8 cellular contexts compared by ENCODE assay signal in the genomic region with DNA sequence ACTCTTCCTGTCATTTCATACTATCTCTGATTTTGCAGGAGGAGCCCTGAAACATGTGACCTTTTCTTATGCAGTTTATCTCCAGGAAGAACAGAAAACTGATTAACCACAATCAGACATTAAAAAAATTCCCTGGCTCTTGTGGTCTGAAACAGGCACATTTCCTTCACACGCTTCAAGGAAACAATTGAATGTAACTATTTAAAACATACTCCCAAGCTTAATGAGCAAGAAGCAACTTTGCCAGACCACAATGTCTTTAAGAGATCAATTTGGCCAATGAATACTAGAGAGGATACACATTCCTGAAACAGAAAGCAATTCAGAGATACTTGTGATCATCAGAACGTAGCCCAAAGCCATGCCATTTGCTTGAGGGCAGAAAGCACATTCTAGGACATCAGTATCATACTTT.
DNase-seq lines count a peak whose midpoint lies in the region; ATAC-seq and TF ChIP-seq lines count a peak whose summit lies in the region.

No MANE protein-coding gene starts in this region.

- H3K36me3 Mint-ChIP-seq in WTC11 = no peaks in the 10 kb centered on the region; the same call in 1 of the 2 replicates

- H3K27me3 Mint-ChIP-seq in WTC11 (ENCODE audit: low read depth) = no peaks in the 10 kb centered on the region

- intact Hi-C loops in right lobe of liver (cut with DNase I) = no loop called here

- TF ChIP-seq POLR2A in right lobe of liver (IDR thresholded peaks at IDR 0.05) = no peak

- H3K27ac ChIP-seq in right lobe of liver = peak overlapping the region in 1 of 3 donors; percentile 7

- peak; percentile 38 for ATAC-seq in GM21723 (IDR thresholded peaks at IDR 0.05; ENCODE audit: unreplicated experiment)
- ATAC-seq in WTC11 = no peak; the same call in 1 of the 2 replicates
- peak; percentile 23 to 56 (median 32) for ATAC-seq in right lobe of liver

- WGBS in right lobe of liver (ENCODE audit: insufficient coverage, low coverage, low lambda C conversion rate, missing lambda C conversion rate) = 32% methylated on average over 2 of the region's 2 CpGs

- CTCF ChIA-PET in WTC11 (lab: Charles Lee) = interaction anchor here (0.6 kb wide), 1 partner anchor 1771 kb away, joined by 3 read pairs; no protein-coding TSS in a partner anchor

- DNase-seq in DMS79 (lab: John Stamatoyannopoulos, UW) (peak; percentile 44), WTC11 (ENCODE audit: low spot score) (no peak), right lobe of liver (no peak), NCI-H510A (lab: John Stamatoyannopoulos, UW) (no peak), AML-193 (lab: John Stamatoyannopoulos, UW) (no peak), NCI-H2029 (lab: John Stamatoyannopoulos, UW) (no peak)
- DNase-seq in stimulated activated CD4-positive, alpha-beta T cell treated with anti-CD3 and anti-CD28 coated beads, Interleukin-2, amount 100 ng/mL, for 48 hours = no peak

- H3K4me3 Mint-ChIP-seq in WTC11 = no peak overlapping the region

- TF ChIP-seq CTCF in WTC11 (IDR thresholded peaks at IDR 0.05) = no peak
- TF ChIP-seq CTCF in right lobe of liver (IDR thresholded peaks at IDR 0.05) = no peak

- H3K9me3 ChIP-seq in right lobe of liver = no peaks in the 10 kb centered on the region

- no peaks in the 10 kb centered on the region for H3K36me3 ChIP-seq in right lobe of liver

- peak overlapping the region; percentile 54 for H3K27ac Mint-ChIP-seq in WTC11

- no peaks in the 10 kb centered on the region for H3K9me3 Mint-ChIP-seq in WTC11

- H3K27me3 ChIP-seq in right lobe of liver = no peaks in the 10 kb centered on the region

- no peak overlapping the region for H3K4me3 ChIP-seq in right lobe of liver

- peaks cover 0 to 6% (median 0%) of the 10 kb centered on the region in 4 donors for H3K4me1 ChIP-seq in right lobe of liver

- POLR2A ChIA-PET in WTC11 (lab: Charles Lee) = no interaction called here

- peaks cover 69% of the 10 kb centered on the region for H3K4me1 Mint-ChIP-seq in WTC11

TF ChIP-seq in WTC11, 78 proteins besides CTCF, POLR2A, EP300 and RAD21:
- TF ChIP-seq FOXJ3 (CRISPR knock-in tag; IDR thresholded peaks at IDR 0.05; ENCODE audit: borderline replicate concordance) = no peak
- TF ChIP-seq SOX15 (CRISPR knock-in tag; IDR thresholded peaks at IDR 0.05) = no peak
- no peak for TF ChIP-seq ZNF121 (CRISPR knock-in tag; IDR thresholded peaks at IDR 0.05)
- TF ChIP-seq, protein P1, sequence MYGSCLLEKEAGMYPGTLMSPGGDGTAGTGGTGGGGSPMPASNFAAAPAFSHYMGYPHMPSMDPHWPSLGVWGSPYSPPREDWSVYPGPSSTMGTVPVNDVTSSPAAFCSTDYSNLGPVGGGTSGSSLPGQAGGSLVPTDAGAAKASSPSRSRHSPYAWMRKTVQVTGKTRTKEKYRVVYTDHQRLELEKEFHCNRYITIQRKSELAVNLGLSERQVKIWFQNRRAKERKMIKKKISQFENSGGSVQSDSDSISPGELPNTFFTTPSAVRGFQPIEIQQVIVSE (CRISPR knock-in tag; IDR thresholded peaks at IDR 0.05; ENCODE audit: borderline replicate concordance) = no peak
- TF ChIP-seq ZNF416 (CRISPR knock-in tag; IDR thresholded peaks at IDR 0.05) = no peak
- no peak for TF ChIP-seq ELF4 (CRISPR knock-in tag; IDR thresholded peaks at IDR 0.05; ENCODE audit: low read depth)
- TF ChIP-seq, protein P2, sequence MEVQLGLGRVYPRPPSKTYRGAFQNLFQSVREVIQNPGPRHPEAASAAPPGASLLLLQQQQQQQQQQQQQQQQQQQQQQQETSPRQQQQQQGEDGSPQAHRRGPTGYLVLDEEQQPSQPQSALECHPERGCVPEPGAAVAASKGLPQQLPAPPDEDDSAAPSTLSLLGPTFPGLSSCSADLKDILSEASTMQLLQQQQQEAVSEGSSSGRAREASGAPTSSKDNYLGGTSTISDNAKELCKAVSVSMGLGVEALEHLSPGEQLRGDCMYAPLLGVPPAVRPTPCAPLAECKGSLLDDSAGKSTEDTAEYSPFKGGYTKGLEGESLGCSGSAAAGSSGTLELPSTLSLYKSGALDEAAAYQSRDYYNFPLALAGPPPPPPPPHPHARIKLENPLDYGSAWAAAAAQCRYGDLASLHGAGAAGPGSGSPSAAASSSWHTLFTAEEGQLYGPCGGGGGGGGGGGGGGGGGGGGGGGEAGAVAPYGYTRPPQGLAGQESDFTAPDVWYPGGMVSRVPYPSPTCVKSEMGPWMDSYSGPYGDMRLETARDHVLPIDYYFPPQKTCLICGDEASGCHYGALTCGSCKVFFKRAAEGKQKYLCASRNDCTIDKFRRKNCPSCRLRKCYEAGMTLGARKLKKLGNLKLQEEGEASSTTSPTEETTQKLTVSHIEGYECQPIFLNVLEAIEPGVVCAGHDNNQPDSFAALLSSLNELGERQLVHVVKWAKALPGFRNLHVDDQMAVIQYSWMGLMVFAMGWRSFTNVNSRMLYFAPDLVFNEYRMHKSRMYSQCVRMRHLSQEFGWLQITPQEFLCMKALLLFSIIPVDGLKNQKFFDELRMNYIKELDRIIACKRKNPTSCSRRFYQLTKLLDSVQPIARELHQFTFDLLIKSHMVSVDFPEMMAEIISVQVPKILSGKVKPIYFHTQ (CRISPR knock-in tag; IDR thresholded peaks at IDR 0.05) = no peak
- TF ChIP-seq ESRRA (CRISPR knock-in tag; IDR thresholded peaks at IDR 0.05; ENCODE audit: borderline replicate concordance) = no peak
- TF ChIP-seq, protein P3, sequence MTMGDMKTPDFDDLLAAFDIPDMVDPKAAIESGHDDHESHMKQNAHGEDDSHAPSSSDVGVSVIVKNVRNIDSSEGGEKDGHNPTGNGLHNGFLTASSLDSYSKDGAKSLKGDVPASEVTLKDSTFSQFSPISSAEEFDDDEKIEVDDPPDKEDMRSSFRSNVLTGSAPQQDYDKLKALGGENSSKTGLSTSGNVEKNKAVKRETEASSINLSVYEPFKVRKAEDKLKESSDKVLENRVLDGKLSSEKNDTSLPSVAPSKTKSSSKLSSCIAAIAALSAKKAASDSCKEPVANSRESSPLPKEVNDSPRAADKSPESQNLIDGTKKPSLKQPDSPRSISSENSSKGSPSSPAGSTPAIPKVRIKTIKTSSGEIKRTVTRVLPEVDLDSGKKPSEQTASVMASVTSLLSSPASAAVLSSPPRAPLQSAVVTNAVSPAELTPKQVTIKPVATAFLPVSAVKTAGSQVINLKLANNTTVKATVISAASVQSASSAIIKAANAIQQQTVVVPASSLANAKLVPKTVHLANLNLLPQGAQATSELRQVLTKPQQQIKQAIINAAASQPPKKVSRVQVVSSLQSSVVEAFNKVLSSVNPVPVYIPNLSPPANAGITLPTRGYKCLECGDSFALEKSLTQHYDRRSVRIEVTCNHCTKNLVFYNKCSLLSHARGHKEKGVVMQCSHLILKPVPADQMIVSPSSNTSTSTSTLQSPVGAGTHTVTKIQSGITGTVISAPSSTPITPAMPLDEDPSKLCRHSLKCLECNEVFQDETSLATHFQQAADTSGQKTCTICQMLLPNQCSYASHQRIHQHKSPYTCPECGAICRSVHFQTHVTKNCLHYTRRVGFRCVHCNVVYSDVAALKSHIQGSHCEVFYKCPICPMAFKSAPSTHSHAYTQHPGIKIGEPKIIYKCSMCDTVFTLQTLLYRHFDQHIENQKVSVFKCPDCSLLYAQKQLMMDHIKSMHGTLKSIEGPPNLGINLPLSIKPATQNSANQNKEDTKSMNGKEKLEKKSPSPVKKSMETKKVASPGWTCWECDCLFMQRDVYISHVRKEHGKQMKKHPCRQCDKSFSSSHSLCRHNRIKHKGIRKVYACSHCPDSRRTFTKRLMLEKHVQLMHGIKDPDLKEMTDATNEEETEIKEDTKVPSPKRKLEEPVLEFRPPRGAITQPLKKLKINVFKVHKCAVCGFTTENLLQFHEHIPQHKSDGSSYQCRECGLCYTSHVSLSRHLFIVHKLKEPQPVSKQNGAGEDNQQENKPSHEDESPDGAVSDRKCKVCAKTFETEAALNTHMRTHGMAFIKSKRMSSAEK (CRISPR knock-in tag; IDR thresholded peaks at IDR 0.05; ENCODE audit: borderline replicate concordance) = no peak
- TF ChIP-seq SP1 (CRISPR knock-in tag; conservative IDR thresholded peaks at IDR 0.05) = no peak
- no peak for TF ChIP-seq NFE2L1 (CRISPR knock-in tag; IDR thresholded peaks at IDR 0.05)
- TF ChIP-seq ZNF423 (CRISPR knock-in tag; IDR thresholded peaks at IDR 0.05) = no peak
- no peak for TF ChIP-seq TCF7 (CRISPR knock-in tag; IDR thresholded peaks at IDR 0.05; ENCODE audit: low read depth)
- TF ChIP-seq, protein P4, sequence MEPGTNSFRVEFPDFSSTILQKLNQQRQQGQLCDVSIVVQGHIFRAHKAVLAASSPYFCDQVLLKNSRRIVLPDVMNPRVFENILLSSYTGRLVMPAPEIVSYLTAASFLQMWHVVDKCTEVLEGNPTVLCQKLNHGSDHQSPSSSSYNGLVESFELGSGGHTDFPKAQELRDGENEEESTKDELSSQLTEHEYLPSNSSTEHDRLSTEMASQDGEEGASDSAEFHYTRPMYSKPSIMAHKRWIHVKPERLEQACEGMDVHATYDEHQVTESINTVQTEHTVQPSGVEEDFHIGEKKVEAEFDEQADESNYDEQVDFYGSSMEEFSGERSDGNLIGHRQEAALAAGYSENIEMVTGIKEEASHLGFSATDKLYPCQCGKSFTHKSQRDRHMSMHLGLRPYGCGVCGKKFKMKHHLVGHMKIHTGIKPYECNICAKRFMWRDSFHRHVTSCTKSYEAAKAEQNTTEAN (CRISPR knock-in tag; IDR thresholded peaks at IDR 0.05) = no peak
